Comparison of ENCODE assay signal across 8 cellular contexts in genomic region chr1:156498447-156499193, GRCh38. TPM values are rescaled to one million over a fixed set of nuclear protein-coding genes. Genes with fewer than 3 reads are reported as not detected.
DNase-seq lines count a peak whose midpoint lies in the region; ATAC-seq and TF ChIP-seq lines count a peak whose summit lies in the region.

No MANE protein-coding gene starts in this region.

- H3K36me3 ChIP-seq in gastroesophageal sphincter (peaks cover 0 to 4% of the 10 kb centered on the region in 2 donors), parathyroid adenoma (ENCODE audit: control insufficient read depth, insufficient read depth, low read length) (no peaks in the 10 kb centered on the region)

- TF ChIP-seq EP300 in gastroesophageal sphincter (IDR thresholded peaks at IDR 0.05): no peak

- peaks cover 25 to 81% (median 67%) of the 10 kb centered on the region in 3 donors for H3K4me1 ChIP-seq in gastroesophageal sphincter
- H3K4me1 ChIP-seq in parathyroid adenoma: peaks cover 50% of the 10 kb centered on the region

- DNase-seq in HFF-Myc (ENCODE audit: extremely low read depth, low read depth) (no peak), NCI-H2171 (lab: John Stamatoyannopoulos, UW) (no peak), D341Med (ENCODE audit: low spot score) (no peak)

- H3K9ac ChIP-seq in parathyroid adenoma: no peak overlapping the region

- TF ChIP-seq CTCF in HFF-Myc (IDR thresholded peaks at IDR 0.05; ENCODE audit: low read depth, low read length, missing control alignments) (no peak), VCaP (conservative IDR thresholded peaks at IDR 0.05) (no peak), gastroesophageal sphincter (IDR thresholded peaks at IDR 0.05) (no peak), parathyroid adenoma (IDR thresholded peaks at IDR 0.05) (no peak)

- H3K27me3 ChIP-seq in gastroesophageal sphincter (no peaks in the 10 kb centered on the region), parathyroid adenoma (ENCODE audit: control insufficient read depth, insufficient read depth, low read length) (no peaks in the 10 kb centered on the region)

- H3K4me2 ChIP-seq in parathyroid adenoma (ENCODE audit: low read length): peak overlapping the region; percentile 71

- no peak overlapping the region for H2AFZ ChIP-seq in parathyroid adenoma

- ATAC-seq in gastroesophageal sphincter (no peak), HG03439 (IDR thresholded peaks at IDR 0.05; ENCODE audit: unreplicated experiment) (no peak), GM21360 (IDR thresholded peaks at IDR 0.05; ENCODE audit: unreplicated experiment) (no peak)

- peaks cover 56% of the 10 kb centered on the region for H3K79me2 ChIP-seq in parathyroid adenoma

- 0 to 10% methylated on average over 3 to 10 of the region's 11 CpGs for WGBS in gastroesophageal sphincter (ENCODE audit: low coverage in 1 of 2), 2 donors

- H3K9me3 ChIP-seq in gastroesophageal sphincter: no peaks in the 10 kb centered on the region
- H3K9me3 ChIP-seq in parathyroid adenoma (ENCODE audit: control insufficient read depth, low read length): no peaks in the 10 kb centered on the region

- peak overlapping the region; percentile 96 for H3K4me3 ChIP-seq in HFF-Myc (replicated peaks; ENCODE audit: low read depth, low read length)
- H3K4me3 ChIP-seq in gastroesophageal sphincter: peak overlapping the region; percentile 95 to 98
- peak overlapping the region; percentile 96 for H3K4me3 ChIP-seq in parathyroid adenoma (ENCODE audit: low read depth, low read length)

- TF ChIP-seq POLR2A in gastroesophageal sphincter (IDR thresholded peaks at IDR 0.05): peak in 1 of 2 donors; percentile 21

- H3K27ac ChIP-seq in VCaP (peak overlapping the region; percentile 98; the same call in 1 of the 2 replicates), gastroesophageal sphincter (peak overlapping the region; percentile 99 to 100 (median 99)), parathyroid adenoma (peak overlapping the region; percentile 49)

RNA-seq across cellular contexts. Expression of gene MEF2D, which starts 2.0 kb away (rescaled TPM):
- total RNA-seq in gastroesophageal sphincter: 10 to 100 TPM; 49.0 to 94.3 (median 67.1) TPM

Comparison
In these comparisons a context has a peak if more than half of its experiments do, and no peak if none do; other contexts are left out.
1. H3K27ac ChIP-seq: peak in every context shown above with its lines; median percentile 99 in gastroesophageal sphincter; 98 in VCaP; 49 in parathyroid adenoma.